Comparison of ENCODE assay signal across 15 cellular contexts in the genomic region with DNA sequence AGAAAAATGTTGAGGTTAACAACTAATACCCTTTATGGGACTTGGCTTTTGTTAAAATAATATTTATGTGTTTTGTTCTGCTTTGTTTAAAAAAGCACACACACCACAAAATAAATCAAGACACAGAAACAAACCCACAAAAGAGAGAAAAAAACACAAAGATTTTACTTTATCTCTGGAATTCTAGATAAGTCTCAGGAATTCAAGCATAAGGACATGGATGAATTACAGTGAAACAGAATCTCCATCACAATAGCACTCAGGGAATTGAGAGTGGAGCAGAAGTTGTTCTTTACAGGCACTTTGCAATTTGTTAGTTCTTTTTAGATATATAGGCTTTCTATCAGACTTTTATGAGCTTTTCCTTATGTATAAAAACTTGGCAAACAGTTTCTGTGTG.
"Had no signal": no experiment of that assay in that cellular context is flagged by ENCODE, and none has a peak within 500 bp of the region (broad histone marks: within the 10 kb centered on the region; RNA-seq: fewer than 3 reads in every experiment).

No MANE protein-coding gene starts in this region.

- H3K27ac ChIP-seq: cardiac muscle cell, esophagus squamous epithelium, neutrophil, thyroid gland, uterus had no signal

- DNase-seq: activated CD4-positive, alpha-beta T cell treated with anti-CD3 and anti-CD28 coated beads, Interleukin-2, amount 50 U/mL, for 48 hours; activated CD4-positive, CD25-positive, alpha-beta regulatory T cell treated with anti-CD3 and anti-CD28 coated beads, Interleukin-2, amount 50 U/mL, for 72 hours; activated CD8-positive, alpha-beta memory T cell treated with anti-CD3 and anti-CD28 coated beads, Interleukin-2, amount 10 ng/mL, durations not matched to agents 7 days and 5 days; activated effector memory CD4-positive, alpha-beta T cell treated with Interleukin-2 at 50 U/mL for 16 hours; activated T-cell treated with anti-CD3 and anti-CD28 coated beads, Interleukin-2, amount 50 U/mL, for 24 hours; esophagus squamous epithelium; foreskin melanocyte; head of caudate nucleus; kidney; right cardiac atrium; small intestine; thyroid gland; uterus had no signal

- ATAC-seq: activated CD8-positive, alpha-beta memory T cell treated with anti-CD3 and anti-CD28 coated beads, Interleukin-2, amount 10 ng/mL, durations not matched to agents 7 days and 5 days; right cardiac atrium had no signal

- H3K36me3 ChIP-seq: cardiac muscle cell, esophagus squamous epithelium, neutrophil, thyroid gland, uterus had no signal

- H3K9me3 ChIP-seq: esophagus squamous epithelium, neutrophil, thyroid gland, uterus had no signal

- H3K4me3 ChIP-seq: cardiac muscle cell, esophagus squamous epithelium, thyroid gland, uterus had no signal

- H3K4me1 ChIP-seq: uterus had no signal

- H3K27me3 ChIP-seq: cardiac muscle cell, esophagus squamous epithelium, neutrophil, thyroid gland, uterus had no signal
